In the genomic region with DNA sequence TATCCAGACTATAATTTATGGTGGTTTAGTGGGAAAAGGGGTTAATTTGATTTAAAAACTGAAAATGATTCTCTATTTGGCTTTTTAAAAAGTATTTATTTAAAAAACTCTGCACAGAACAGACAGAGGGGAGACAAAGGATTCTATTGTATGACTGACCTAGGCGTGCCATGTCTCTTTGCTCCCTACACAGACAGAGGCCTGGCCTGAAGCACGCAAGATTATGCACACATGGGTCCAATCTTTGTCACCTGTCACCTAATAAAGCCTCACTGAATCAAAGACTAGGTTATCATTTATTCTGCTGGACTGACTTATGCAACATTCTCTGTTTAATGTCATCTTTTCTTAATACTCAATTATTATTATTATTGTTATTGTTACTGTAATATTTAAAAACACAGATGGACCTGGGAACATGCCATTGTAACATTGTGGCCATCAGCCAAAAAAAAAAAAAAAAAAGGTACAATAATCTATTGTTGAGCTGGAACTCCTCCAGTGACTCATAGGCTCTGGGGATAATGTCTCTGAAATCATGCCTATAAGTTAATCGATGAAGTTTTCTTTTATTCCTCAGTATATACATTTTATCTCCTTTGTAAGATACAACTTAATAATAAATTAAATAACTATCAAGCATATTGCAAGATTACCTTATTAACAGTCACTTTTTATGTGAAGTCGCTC, we compare ENCODE assay signal across 13 cellular contexts.
DNase-seq lines count a peak whose midpoint lies in the region; ATAC-seq, FAIRE-seq and TF ChIP-seq lines count a peak whose summit lies in the region.
"Had no signal": no experiment of that assay in that cellular context is flagged by ENCODE, and none has a peak within 500 bp of the region (broad histone marks: within the 10 kb centered on the region; RNA-seq: fewer than 3 reads in every experiment).

No MANE protein-coding gene starts in this region.

- POLR2A ChIA-PET in CD8-positive, alpha-beta memory T cell (lab: Charles Lee), result interaction anchor here (0.6 to 0.7 kb wide), 2 partner anchors 89 to 136 kb away, joined by 3 to 4 read pairs; no protein-coding TSS in a partner anchor

- H3K36me3 ChIP-seq in CD8-positive, alpha-beta memory T cell (ENCODE audit: insufficient read depth, low read length), result no peaks in the 10 kb centered on the region
- H3K36me3 ChIP-seq: cardiac muscle cell, esophagus muscularis mucosa had no signal

- H3K4me1 ChIP-seq in CD8-positive, alpha-beta memory T cell (ENCODE audit: insufficient read depth, low read length), result peaks cover 89% of the 10 kb centered on the region
- H3K4me1 ChIP-seq: esophagus muscularis mucosa had no signal

- peak overlapping the region in 6 of 7 donors; percentile 19 to 90 (median 84) for H3K4me3 Mint-ChIP-seq in CD8-positive, alpha-beta memory T cell
- H3K4me3 Mint-ChIP-seq in HFFc6, result peak overlapping the region; percentile 78
- peak overlapping the region; percentile 51 for H3K4me3 Mint-ChIP-seq in activated T-helper 2 cell treated with anti-CD3 and anti-CD28 coated beads, Interferon-gamma antibody, Interleukin-2, Interleukin-4, amounts not matched to agents 10 μg/mL and 5 μg/mL and 100 μg/mL, durations not matched to agents 14 hours and 24 hours and 36 hours (ENCODE audit: low read depth)

- H3K36me3 Mint-ChIP-seq in CD8-positive, alpha-beta memory T cell, result no peaks in the 10 kb centered on the region
- H3K36me3 Mint-ChIP-seq in HFFc6 (ENCODE audit: low read depth), result peaks cover 13% of the 10 kb centered on the region; the same call in 1 of the 2 replicates
- H3K36me3 Mint-ChIP-seq in activated T-helper 2 cell treated with anti-CD3 and anti-CD28 coated beads, Interferon-gamma antibody, Interleukin-2, Interleukin-4, amounts not matched to agents 10 μg/mL and 5 μg/mL and 100 μg/mL, durations not matched to agents 14 hours and 24 hours and 36 hours (ENCODE audit: low read depth), result peaks cover 14% of the 10 kb centered on the region

- no peaks in the 10 kb centered on the region for H3K27me3 Mint-ChIP-seq in CD8-positive, alpha-beta memory T cell
- H3K27me3 Mint-ChIP-seq in HFFc6 (ENCODE audit: insufficient read depth), result no peaks in the 10 kb centered on the region
- no peaks in the 10 kb centered on the region for H3K27me3 Mint-ChIP-seq in activated T-helper 2 cell treated with anti-CD3 and anti-CD28 coated beads, Interferon-gamma antibody, Interleukin-2, Interleukin-4, amounts not matched to agents 10 μg/mL and 5 μg/mL and 100 μg/mL, durations not matched to agents 14 hours and 24 hours and 36 hours (ENCODE audit: low read depth)

- FAIRE-seq in frontal cortex (lab: Jason Lieb, UNC), result no peak
- FAIRE-seq: GM12878, H54 had no signal

- ATAC-seq in GM21717 (IDR thresholded peaks at IDR 0.05; ENCODE audit: unreplicated experiment), result no peak
- ATAC-seq: GM12878 had no signal

- no peaks in the 10 kb centered on the region for H3K27me3 ChIP-seq in CD8-positive, alpha-beta memory T cell (ENCODE audit: insufficient read depth, low read length, poor library complexity, severe bottlenecking)

- DNase-seq in CD8-positive, alpha-beta memory T cell, result no peak
- DNase-seq in HFFc6 (no peak), lung microvascular endothelial cell (ENCODE audit: low read depth in 2 of 2) (peak; percentile 28 to 52), frontal cortex (ENCODE audit: low spot score in 2 of 2) (no peak), NCI-H1436 treated with DMSO at 0.1 percent for 48 hours (lab: John Stamatoyannopoulos, UW) (no peak), DMS79 (lab: John Stamatoyannopoulos, UW) (no peak)
- no peak for DNase-seq in activated T-helper 2 cell treated with anti-CD3 and anti-CD28 coated beads, Interferon-gamma antibody, Interleukin-2, Interleukin-4, amounts not matched to agents 10 μg/mL and 5 μg/mL and 100 μg/mL, durations not matched to agents 14 hours and 24 hours and 36 hours (ENCODE audit: low spot score)
- DNase-seq: NCI-H2029 had no signal

- no peaks in the 10 kb centered on the region for H3K9me3 ChIP-seq in CD8-positive, alpha-beta memory T cell (ENCODE audit: low read length)
- H3K9me3 ChIP-seq: esophagus muscularis mucosa had no signal

- H3K9me3 Mint-ChIP-seq in CD8-positive, alpha-beta memory T cell, result no peaks in the 10 kb centered on the region
- H3K9me3 Mint-ChIP-seq in HFFc6, result no peaks in the 10 kb centered on the region
- no peaks in the 10 kb centered on the region for H3K9me3 Mint-ChIP-seq in activated T-helper 2 cell treated with anti-CD3 and anti-CD28 coated beads, Interferon-gamma antibody, Interleukin-2, Interleukin-4, amounts not matched to agents 10 μg/mL and 5 μg/mL and 100 μg/mL, durations not matched to agents 14 hours and 24 hours and 36 hours

- no peak overlapping the region for H3K27ac ChIP-seq in CD8-positive, alpha-beta memory T cell (ENCODE audit: low read depth, low read length)
- H3K27ac ChIP-seq: cardiac muscle cell, esophagus muscularis mucosa had no signal

- no peak overlapping the region for H3K4me3 ChIP-seq in CD8-positive, alpha-beta memory T cell (ENCODE audit: low read length)
- H3K4me3 ChIP-seq: cardiac muscle cell, esophagus muscularis mucosa, GM12878 had no signal

- H3K4me1 Mint-ChIP-seq in CD8-positive, alpha-beta memory T cell, result peaks cover 91 to 97% (median 96%) of the 10 kb centered on the region in 3 donors
- peaks cover 83% of the 10 kb centered on the region for H3K4me1 Mint-ChIP-seq in HFFc6 (ENCODE audit: low read depth)
- H3K4me1 Mint-ChIP-seq in activated T-helper 2 cell treated with anti-CD3 and anti-CD28 coated beads, Interferon-gamma antibody, Interleukin-2, Interleukin-4, amounts not matched to agents 10 μg/mL and 5 μg/mL and 100 μg/mL, durations not matched to agents 14 hours and 24 hours and 36 hours (ENCODE audit: low read depth), result peaks cover 91% of the 10 kb centered on the region

- intact Hi-C loops in activated T-helper 2 cell treated with anti-CD3 and anti-CD28 coated beads, Interferon-gamma antibody, Interleukin-2, Interleukin-4, amounts not matched to agents 10 μg/mL and 5 μg/mL and 100 μg/mL, durations not matched to agents 14 hours and 24 hours and 36 hours (cut with micrococcal nuclease), result loop anchor here (2.0 to 5.0 kb wide), 2 partner anchors 85 to 112 kb away; a partner anchor contains a TSS

- TF ChIP-seq CTCF in HFFc6 (IDR thresholded peaks at IDR 0.05), result no peak

- peak overlapping the region; percentile 7 to 99 (median 98) for H3K27ac Mint-ChIP-seq in CD8-positive, alpha-beta memory T cell
- peak overlapping the region; percentile 58 for H3K27ac Mint-ChIP-seq in HFFc6
- peak overlapping the region; percentile 91 for H3K27ac Mint-ChIP-seq in activated T-helper 2 cell treated with anti-CD3 and anti-CD28 coated beads, Interferon-gamma antibody, Interleukin-2, Interleukin-4, amounts not matched to agents 10 μg/mL and 5 μg/mL and 100 μg/mL, durations not matched to agents 14 hours and 24 hours and 36 hours

- CTCF ChIA-PET in CD8-positive, alpha-beta memory T cell (lab: Charles Lee), result interaction anchor here (0.9 to 1.8 kb wide), 3 partner anchors 44 to 111 kb away, joined by 4 to 5 read pairs (median 5); no protein-coding TSS in a partner anchor

Comparison
In these comparisons a context has a peak if more than half of its experiments do, and no peak if none do; other contexts are left out.
1. DNase-seq: peak in lung microvascular endothelial cell (2 of 2); none in CD8-positive, alpha-beta memory T cell (0 of 5), HFFc6 (single experiment), activated T-helper 2 cell treated with anti-CD3 and anti-CD28 coated beads, Interferon-gamma antibody, Interleukin-2, Interleukin-4, amounts not matched to agents 10 μg/mL and 5 μg/mL and 100 μg/mL, durations not matched to agents 14 hours and 24 hours and 36 hours (single experiment), frontal cortex (0 of 2), NCI-H1436 treated with DMSO at 0.1 percent for 48 hours (single experiment) and DMS79 (single experiment).
2. Peak in every context shown above with its lines, with median percentiles within 50 percentile points of each other: H3K27ac Mint-ChIP-seq and H3K4me3 Mint-ChIP-seq.